Comparison of ENCODE assay signal across 8 cellular contexts in genomic region chr15:88664151-88664778, GRCh38. TPM values are rescaled to one million over a fixed set of nuclear protein-coding genes. Genes with fewer than 3 reads are reported as not detected.
A peak's percentile ranks its signal among the peaks of the same experiment; 100 is the strongest.
DNase-seq lines count a peak whose midpoint lies in the region; ATAC-seq and TF ChIP-seq lines count a peak whose summit lies in the region.

No MANE protein-coding gene starts in this region.

- no peak for TF ChIP-seq CTCF in PC-3 (conservative IDR thresholded peaks at IDR 0.05; ENCODE audit: low read depth, low read length)

- DNase-seq in effector CD8-positive, alpha-beta T cell (lab: John Stamatoyannopoulos, UW), result peak; percentile 39
- DNase-seq in putamen (ENCODE audit: low spot score) (peak; percentile 64), SKM-1 (lab: John Stamatoyannopoulos, UW; ENCODE audit: unreplicated experiment) (no peak), COLO668 (lab: John Stamatoyannopoulos, UW; ENCODE audit: unreplicated experiment) (no peak), PC-3 (no peak)

- no peak overlapping the region for H3K9ac ChIP-seq in PC-3 (ENCODE audit: low read length)

- BruUV-seq in PC-3 (replicated peaks; lab: Mats Ljungman, UMichigan), result no TSS peak

- no peaks in the 10 kb centered on the region for H3K36me3 ChIP-seq in PC-3 (ENCODE audit: low read depth, low read length)

- no peaks in the 10 kb centered on the region for H3K9me2 ChIP-seq in PC-3 (replicated peaks; ENCODE audit: low read length)

- ATAC-seq in GM18909 (IDR thresholded peaks at IDR 0.05; ENCODE audit: poor library complexity, unreplicated experiment) (peak; percentile 40), SK-N-SH treated with all-trans-retinoic acid at 6 μM for 48 hours (0 out of 3 replicates have a peak, but pooled peaks have one; percentile 24), HG03439 (IDR thresholded peaks at IDR 0.05; ENCODE audit: unreplicated experiment) (no peak), PC-3 (no peak)

- no peaks in the 10 kb centered on the region for H3K9me3 ChIP-seq in PC-3 (ENCODE audit: low read length)

- no peak overlapping the region for H3K4me2 ChIP-seq in PC-3 (ENCODE audit: low read length)

- no peak overlapping the region for H3K4me3 ChIP-seq in PC-3 (ENCODE audit: low read length)

- no peaks in the 10 kb centered on the region for H3K79me2 ChIP-seq in PC-3 (ENCODE audit: low read length)

- H3K27ac ChIP-seq in PC-3 (ENCODE audit: low read length), result no peak overlapping the region

- intact Hi-C loops in PC-3 (cut with micrococcal nuclease), result no loop called here

- H3K4me1 ChIP-seq in PC-3 (ENCODE audit: insufficient read depth, low read length), result peaks cover 22% of the 10 kb centered on the region

- H3F3A ChIP-seq in PC-3 (ENCODE audit: low read length, unreplicated experiment), result no peaks in the 10 kb centered on the region

- no peak overlapping the region for H2AFZ ChIP-seq in PC-3 (ENCODE audit: low read length)

- POLR2A ChIA-PET in PC-3 (lab: Charles Lee; ENCODE audit: unreplicated experiment), result no interaction called here

- no peaks in the 10 kb centered on the region for H3K27me3 ChIP-seq in PC-3 (ENCODE audit: low read length)

- CTCF ChIA-PET in PC-3 (lab: Charles Lee), result no interaction called here

- no peaks in the 10 kb centered on the region for H4K20me1 ChIP-seq in PC-3 (ENCODE audit: low read length)

TF ChIP-seq in SK-N-SH treated with all-trans-retinoic acid at 6 μM for 48 hours, 23 proteins besides CTCF, POLR2A, EP300 and RAD21:
- TF ChIP-seq PPARA (CRISPR knock-in tag; IDR thresholded peaks at IDR 0.05; ENCODE audit: borderline replicate concordance) (no peak), ZNF8 (CRISPR knock-in tag; IDR thresholded peaks at IDR 0.05) (no peak), TCF4 (CRISPR knock-in tag; IDR thresholded peaks at IDR 0.05; ENCODE audit: borderline replicate concordance) (no peak), ARNTL (CRISPR knock-in tag; IDR thresholded peaks at IDR 0.05; ENCODE audit: borderline replicate concordance, low read depth) (no peak), CSDC2 (CRISPR knock-in tag; IDR thresholded peaks at IDR 0.05) (no peak), GLIS3 (CRISPR knock-in tag; IDR thresholded peaks at IDR 0.05) (no peak), SNAI2 (CRISPR knock-in tag; IDR thresholded peaks at IDR 0.05) (no peak), ESRRG (CRISPR knock-in tag; IDR thresholded peaks at IDR 0.05) (no peak), OSR1 (CRISPR knock-in tag; IDR thresholded peaks at IDR 0.05) (no peak), ZFP30 (CRISPR knock-in tag; IDR thresholded peaks at IDR 0.05) (no peak), PATZ1 (CRISPR knock-in tag; IDR thresholded peaks at IDR 0.05; ENCODE audit: borderline replicate concordance) (no peak), BACH2 (CRISPR knock-in tag; IDR thresholded peaks at IDR 0.05; ENCODE audit: borderline replicate concordance) (no peak)
- TF ChIP-seq, protein P1, sequence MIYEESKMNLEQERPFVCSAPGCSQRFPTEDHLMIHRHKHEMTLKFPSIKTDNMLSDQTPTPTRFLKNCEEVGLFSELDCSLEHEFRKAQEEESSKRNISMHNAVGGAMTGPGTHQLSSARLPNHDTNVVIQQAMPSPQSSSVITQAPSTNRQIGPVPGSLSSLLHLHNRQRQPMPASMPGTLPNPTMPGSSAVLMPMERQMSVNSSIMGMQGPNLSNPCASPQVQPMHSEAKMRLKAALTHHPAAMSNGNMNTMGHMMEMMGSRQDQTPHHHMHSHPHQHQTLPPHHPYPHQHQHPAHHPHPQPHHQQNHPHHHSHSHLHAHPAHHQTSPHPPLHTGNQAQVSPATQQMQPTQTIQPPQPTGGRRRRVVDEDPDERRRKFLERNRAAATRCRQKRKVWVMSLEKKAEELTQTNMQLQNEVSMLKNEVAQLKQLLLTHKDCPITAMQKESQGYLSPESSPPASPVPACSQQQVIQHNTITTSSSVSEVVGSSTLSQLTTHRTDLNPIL (CRISPR knock-in tag; IDR thresholded peaks at IDR 0.05; ENCODE audit: low read depth), result no peak
- TF ChIP-seq, protein P2, sequence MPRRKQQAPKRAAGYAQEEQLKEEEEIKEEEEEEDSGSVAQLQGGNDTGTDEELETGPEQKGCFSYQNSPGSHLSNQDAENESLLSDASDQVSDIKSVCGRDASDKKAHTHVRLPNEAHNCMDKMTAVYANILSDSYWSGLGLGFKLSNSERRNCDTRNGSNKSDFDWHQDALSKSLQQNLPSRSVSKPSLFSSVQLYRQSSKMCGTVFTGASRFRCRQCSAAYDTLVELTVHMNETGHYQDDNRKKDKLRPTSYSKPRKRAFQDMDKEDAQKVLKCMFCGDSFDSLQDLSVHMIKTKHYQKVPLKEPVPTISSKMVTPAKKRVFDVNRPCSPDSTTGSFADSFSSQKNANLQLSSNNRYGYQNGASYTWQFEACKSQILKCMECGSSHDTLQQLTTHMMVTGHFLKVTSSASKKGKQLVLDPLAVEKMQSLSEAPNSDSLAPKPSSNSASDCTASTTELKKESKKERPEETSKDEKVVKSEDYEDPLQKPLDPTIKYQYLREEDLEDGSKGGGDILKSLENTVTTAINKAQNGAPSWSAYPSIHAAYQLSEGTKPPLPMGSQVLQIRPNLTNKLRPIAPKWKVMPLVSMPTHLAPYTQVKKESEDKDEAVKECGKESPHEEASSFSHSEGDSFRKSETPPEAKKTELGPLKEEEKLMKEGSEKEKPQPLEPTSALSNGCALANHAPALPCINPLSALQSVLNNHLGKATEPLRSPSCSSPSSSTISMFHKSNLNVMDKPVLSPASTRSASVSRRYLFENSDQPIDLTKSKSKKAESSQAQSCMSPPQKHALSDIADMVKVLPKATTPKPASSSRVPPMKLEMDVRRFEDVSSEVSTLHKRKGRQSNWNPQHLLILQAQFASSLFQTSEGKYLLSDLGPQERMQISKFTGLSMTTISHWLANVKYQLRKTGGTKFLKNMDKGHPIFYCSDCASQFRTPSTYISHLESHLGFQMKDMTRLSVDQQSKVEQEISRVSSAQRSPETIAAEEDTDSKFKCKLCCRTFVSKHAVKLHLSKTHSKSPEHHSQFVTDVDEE (CRISPR knock-in tag; IDR thresholded peaks at IDR 0.05), result no peak
- TF ChIP-seq, protein P3, sequence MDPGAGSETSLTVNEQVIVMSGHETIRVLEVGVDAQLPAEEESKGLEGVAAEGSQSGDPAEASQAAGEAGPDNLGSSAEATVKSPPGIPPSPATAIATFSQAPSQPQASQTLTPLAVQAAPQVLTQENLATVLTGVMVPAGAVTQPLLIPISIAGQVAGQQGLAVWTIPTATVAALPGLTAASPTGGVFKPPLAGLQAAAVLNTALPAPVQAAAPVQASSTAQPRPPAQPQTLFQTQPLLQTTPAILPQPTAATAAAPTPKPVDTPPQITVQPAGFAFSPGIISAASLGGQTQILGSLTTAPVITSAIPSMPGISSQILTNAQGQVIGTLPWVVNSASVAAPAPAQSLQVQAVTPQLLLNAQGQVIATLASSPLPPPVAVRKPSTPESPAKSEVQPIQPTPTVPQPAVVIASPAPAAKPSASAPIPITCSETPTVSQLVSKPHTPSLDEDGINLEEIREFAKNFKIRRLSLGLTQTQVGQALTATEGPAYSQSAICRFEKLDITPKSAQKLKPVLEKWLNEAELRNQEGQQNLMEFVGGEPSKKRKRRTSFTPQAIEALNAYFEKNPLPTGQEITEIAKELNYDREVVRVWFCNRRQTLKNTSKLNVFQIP (CRISPR knock-in tag; IDR thresholded peaks at IDR 0.05; ENCODE audit: borderline replicate concordance, low read depth), result no peak
TF ChIP-seq in SK-N-SH treated with all-trans-retinoic acid at 6 μM for 48 hours: peak in this region for 0.

RNA-seq across cellular contexts. Expression of gene ISG20, which starts 25.4 kb away (rescaled TPM):
- total RNA-seq in PC-3 (2014; rRNA removed), result 48.6 and 64.0 TPM in 2 replicates

RNA-seq across cellular contexts. Expression of gene AEN, which starts 43.1 kb away (rescaled TPM):
- 81.3 and 98.7 TPM in 2 replicates for total RNA-seq in PC-3 (2014; rRNA removed)

Comparison
In these comparisons a context has a peak if more than half of its experiments do, and no peak if none do; other contexts are left out.
1. ATAC-seq: peak in GM18909 (single experiment) and SK-N-SH treated with all-trans-retinoic acid at 6 μM for 48 hours (single experiment); none in HG03439 (single experiment) and PC-3 (single experiment).
2. DNase-seq: peak in effector CD8-positive, alpha-beta T cell (single experiment) and putamen (single experiment); none in SKM-1 (single experiment), COLO668 (single experiment) and PC-3 (single experiment).